In genomic region chr20:63497946-63498935, GRCh38 we compare ENCODE assay signal across 9 cellular contexts. TPM values are rescaled to one million over a fixed set of nuclear protein-coding genes. Genes with fewer than 3 reads are reported as not detected.
A peak's percentile ranks its signal among the peaks of the same experiment; 100 is the strongest.
DNase-seq lines count a peak whose midpoint lies in the region; ATAC-seq and TF ChIP-seq lines count a peak whose summit lies in the region.
"Had no signal": no experiment of that assay in that cellular context is flagged by ENCODE, and none has a peak within 500 bp of the region (broad histone marks: within the 10 kb centered on the region; RNA-seq: fewer than 3 reads in every experiment).

No MANE protein-coding gene starts in this region.

- ATAC-seq in stimulated activated naive B cell treated with anti-CD40 and anti-IgM and Interleukin-4, amounts not matched to agents 10 μg/mL and 1 μg/mL and 100 μg/mL, for 72 hours (replicated peaks), result no peak
- ATAC-seq in GM18520 (IDR thresholded peaks at IDR 0.05; ENCODE audit: unreplicated experiment), result no peak

- no peak overlapping the region for H3K4me3 ChIP-seq in hepatocyte

- H3K79me2 ChIP-seq in hepatocyte, result no peaks in the 10 kb centered on the region

- peaks cover 9 to 35% of the 10 kb centered on the region in 2 donors for H3K27me3 Mint-ChIP-seq in stimulated activated naive B cell treated with anti-CD40 and anti-IgM and Interleukin-4, amounts not matched to agents 10 μg/mL and 1 μg/mL and 100 μg/mL, for 72 hours

- TF ChIP-seq CTCF in VCaP (conservative IDR thresholded peaks at IDR 0.05) (no peak), hepatocyte (IDR thresholded peaks at IDR 0.05; ENCODE audit: poor library complexity) (no peak)

- peaks cover 24% of the 10 kb centered on the region for H3K27me3 ChIP-seq in hepatocyte

- H3K9me2 ChIP-seq in hepatocyte (replicated peaks; ENCODE audit: insufficient read depth), result no peaks in the 10 kb centered on the region

- H3K4me2 ChIP-seq in hepatocyte, result peak overlapping the region; percentile 90

- H4K20me1 ChIP-seq in hepatocyte (ENCODE audit: insufficient read depth, poor library complexity, severe bottlenecking), result no peaks in the 10 kb centered on the region

- peaks cover 7 to 20% of the 10 kb centered on the region in 2 donors for H3K4me1 Mint-ChIP-seq in stimulated activated naive B cell treated with anti-CD40 and anti-IgM and Interleukin-4, amounts not matched to agents 10 μg/mL and 1 μg/mL and 100 μg/mL, for 72 hours

- H3K27ac Mint-ChIP-seq in stimulated activated naive B cell treated with anti-CD40 and anti-IgM and Interleukin-4, amounts not matched to agents 10 μg/mL and 1 μg/mL and 100 μg/mL, for 72 hours, result no peak overlapping the region

- 4% methylated on average over 9 of the region's 60 CpGs for WGBS in hepatocyte (ENCODE audit: low lambda C conversion rate, missing lambda C conversion rate)

- no peaks in the 10 kb centered on the region for H3K9me3 ChIP-seq in hepatocyte (ENCODE audit: low read depth)

- no peaks in the 10 kb centered on the region for H3K36me3 Mint-ChIP-seq in stimulated activated naive B cell treated with anti-CD40 and anti-IgM and Interleukin-4, amounts not matched to agents 10 μg/mL and 1 μg/mL and 100 μg/mL, for 72 hours
- H3K36me3 Mint-ChIP-seq: CD4-positive, CD25-positive, alpha-beta regulatory T cell had no signal

- peak overlapping the region; percentile 93 for H3K27ac ChIP-seq in VCaP
- H3K27ac ChIP-seq in hepatocyte, result no peak overlapping the region

- H3K4me3 Mint-ChIP-seq in stimulated activated naive B cell treated with anti-CD40 and anti-IgM and Interleukin-4, amounts not matched to agents 10 μg/mL and 1 μg/mL and 100 μg/mL, for 72 hours, result peak overlapping the region; percentile 46 to 66

- no peak overlapping the region for H2AFZ ChIP-seq in hepatocyte

- H3K36me3 ChIP-seq in hepatocyte (replicated peaks; ENCODE audit: insufficient read depth, low read depth), result no peaks in the 10 kb centered on the region

- DNase-seq in NCI-H2196 (lab: John Stamatoyannopoulos, UW; ENCODE audit: unreplicated experiment) (peak; percentile 45), NCI-H2196 treated with DMSO at 0.1 percent for 48 hours (lab: John Stamatoyannopoulos, UW; ENCODE audit: unreplicated experiment) (no peak), hepatocyte (ENCODE audit: low spot score) (peak; percentile 81), NAMALWA (ENCODE audit: low spot score) (no peak), putamen (ENCODE audit: low spot score) (no peak)
- no peak for DNase-seq in stimulated activated naive B cell treated with anti-CD40 and anti-IgM and Interleukin-4, amounts not matched to agents 10 μg/mL and 1 μg/mL and 100 μg/mL, for 72 hours

- no peaks in the 10 kb centered on the region for H3K9me3 Mint-ChIP-seq in stimulated activated naive B cell treated with anti-CD40 and anti-IgM and Interleukin-4, amounts not matched to agents 10 μg/mL and 1 μg/mL and 100 μg/mL, for 72 hours
- H3K9me3 Mint-ChIP-seq: CD4-positive, CD25-positive, alpha-beta regulatory T cell had no signal

- peaks cover 8% of the 10 kb centered on the region for H3K4me1 ChIP-seq in hepatocyte (ENCODE audit: insufficient read depth)

RNA-seq across cellular contexts. Expression of gene EEF1A2, which starts 0.6 kb away (rescaled TPM):
- 18.5 and 23.5 TPM in 2 replicates for total RNA-seq in hepatocyte
- polyA plus RNA-seq in hepatocyte, result 12.0 and 14.8 TPM in 2 replicates

RNA-seq across cellular contexts. Expression of gene PPDPF, which starts 22.3 kb away (rescaled TPM):
- 47.6 and 55.1 TPM in 2 replicates for total RNA-seq in hepatocyte
- 330 and 333 TPM in 2 replicates for polyA plus RNA-seq in hepatocyte

RNA-seq across cellular contexts. Expression of gene KCNQ2, which starts 25.8 kb away (rescaled TPM):
- 2.9 and 3.5 TPM in 2 replicates for total RNA-seq in hepatocyte
- 4.3 and 5.4 TPM in 2 replicates for polyA plus RNA-seq in hepatocyte

RNA-seq across cellular contexts. Expression of gene PTK6, which starts 38.9 kb away (rescaled TPM):
- total RNA-seq in hepatocyte, result 0.52 and 1.1 TPM in 2 replicates
- polyA plus RNA-seq in hepatocyte, result 0.06 and 0.27 TPM in 2 replicates

RNA-seq across cellular contexts. Expression of gene SRMS, which starts 49.3 kb away (rescaled TPM):
- not detected in 2 replicates for total RNA-seq in hepatocyte
- not detected in 2 replicates for polyA plus RNA-seq in hepatocyte
- total RNA-seq: CD4-positive, CD25-positive, alpha-beta regulatory T cell had no signal
- polyA plus RNA-seq: CD4-positive, CD25-positive, alpha-beta regulatory T cell had no signal

Comparison
In these comparisons a context has a peak if more than half of its experiments do, and no peak if none do; other contexts are left out.
1. DNase-seq: peak in NCI-H2196 (single experiment) and hepatocyte (single experiment); none in NCI-H2196 treated with DMSO at 0.1 percent for 48 hours (single experiment), stimulated activated naive B cell treated with anti-CD40 and anti-IgM and Interleukin-4, amounts not matched to agents 10 μg/mL and 1 μg/mL and 100 μg/mL, for 72 hours (single experiment), NAMALWA (single experiment) and putamen (single experiment).